ENCODE assay signal across 27 cellular contexts in genomic region chr6:89087881-89088280, GRCh38. TPM values are rescaled to one million over a fixed set of nuclear protein-coding genes. Genes with fewer than 3 reads are reported as not detected.
DNase-seq lines count a peak whose midpoint lies in the region; ATAC-seq and TF ChIP-seq lines count a peak whose summit lies in the region.
"Had no signal": no experiment of that assay in that cellular context is flagged by ENCODE, and none has a peak within 500 bp of the region (broad histone marks: within the 10 kb centered on the region; RNA-seq: fewer than 3 reads in every experiment).

No MANE protein-coding gene starts in this region.

- no peak overlapping the region for H3K4me3 Mint-ChIP-seq in central memory CD8-positive, alpha-beta T cell
- peak overlapping the region; percentile 2 for H3K4me3 Mint-ChIP-seq in natural killer cell
- H3K4me3 Mint-ChIP-seq in activated CD8-positive, alpha-beta T cell treated with anti-CD3 and anti-CD28 coated beads for 36 hours = no peak overlapping the region
- H3K4me3 Mint-ChIP-seq: H9 had no signal

- H3K27me3 ChIP-seq in liver (ENCODE audit: control insufficient read depth in 4 of 4, insufficient read depth in 4 of 4, low read length in 3 of 4) (no peaks in the 10 kb centered on the region), right lobe of liver (no peaks in the 10 kb centered on the region)
- H3K27me3 ChIP-seq: BLaER1 treated with 17β-estradiol and CSF1 and Interleukin-3, amounts not matched to agents 10 nM and 100 nM; hepatocyte; Peyer's patch; SJSA1 had no signal

- no peak overlapping the region for H3K4me3 ChIP-seq in liver (ENCODE audit: low read depth in 1 of 3, low read length in 3 of 3)
- H3K4me3 ChIP-seq in right lobe of liver = no peak overlapping the region
- H3K4me3 ChIP-seq: BLaER1 treated with 17β-estradiol and CSF1 and Interleukin-3, amounts not matched to agents 10 nM and 100 nM; hepatocyte; left ventricle myocardium inferior; Peyer's patch; SJSA1 had no signal

- ATAC-seq in right lobe of liver = no peak
- no peak for ATAC-seq in central memory CD8-positive, alpha-beta T cell (replicated peaks; ENCODE audit: extremely low read depth, poor library complexity, severe bottlenecking)
- no peak for ATAC-seq in natural killer cell
- ATAC-seq in activated CD8-positive, alpha-beta T cell treated with anti-CD3 and anti-CD28 coated beads for 36 hours = no peak
- ATAC-seq in GM19467 (IDR thresholded peaks at IDR 0.05; ENCODE audit: unreplicated experiment) = no peak
- ATAC-seq in HG03571 (IDR thresholded peaks at IDR 0.05; ENCODE audit: unreplicated experiment) = no peak

- H3K27ac ChIP-seq in liver (ENCODE audit: low read depth in 1 of 2, low read length in 2 of 2) = peak overlapping the region; percentile 43 to 44
- no peak overlapping the region for H3K27ac ChIP-seq in right lobe of liver
- H3K27ac ChIP-seq: BLaER1 treated with 17β-estradiol and CSF1 and Interleukin-3, amounts not matched to agents 10 nM and 100 nM; hepatocyte; left ventricle myocardium inferior; Peyer's patch; SJSA1 had no signal

- H3K36me3 Mint-ChIP-seq in central memory CD8-positive, alpha-beta T cell (ENCODE audit: insufficient read depth) = peaks cover 44% of the 10 kb centered on the region
- H3K36me3 Mint-ChIP-seq in natural killer cell = peaks cover 16% of the 10 kb centered on the region
- H3K36me3 Mint-ChIP-seq in activated CD8-positive, alpha-beta T cell treated with anti-CD3 and anti-CD28 coated beads for 36 hours (ENCODE audit: low read depth) = peaks cover 34% of the 10 kb centered on the region

- peaks cover 64% of the 10 kb centered on the region for H3K4me1 Mint-ChIP-seq in central memory CD8-positive, alpha-beta T cell
- peaks cover 66 to 68% of the 10 kb centered on the region in 2 donors for H3K4me1 Mint-ChIP-seq in natural killer cell
- peaks cover 49% of the 10 kb centered on the region for H3K4me1 Mint-ChIP-seq in activated CD8-positive, alpha-beta T cell treated with anti-CD3 and anti-CD28 coated beads for 36 hours (ENCODE audit: low read depth)

- TF ChIP-seq RAD21 in liver (IDR thresholded peaks at IDR 0.05) = no peak

- TF ChIP-seq CTCF in liver (IDR thresholded peaks at IDR 0.05; ENCODE audit: low read depth, low read length, missing input control) (no peak), right lobe of liver (IDR thresholded peaks at IDR 0.05) (no peak), natural killer cell (IDR thresholded peaks at IDR 0.05) (no peak)
- TF ChIP-seq CTCF in activated CD8-positive, alpha-beta T cell treated with anti-CD3 and anti-CD28 coated beads for 36 hours (IDR thresholded peaks at IDR 0.05) = no peak

- POLR2A ChIA-PET in activated CD8-positive, alpha-beta T cell treated with anti-CD3 and anti-CD28 coated beads for 36 hours (lab: Charles Lee) = no interaction called here

- no peak for DNase-seq in right lobe of liver
- DNase-seq in central memory CD8-positive, alpha-beta T cell (ENCODE audit: low spot score in 2 of 2) = no peak
- no peak for DNase-seq in natural killer cell
- no peak for DNase-seq in GOT3 (lab: John Stamatoyannopoulos, UW)
- no peak for DNase-seq in activated CD8-positive, alpha-beta T cell treated with anti-CD3 and anti-CD28 coated beads for 36 hours
- DNase-seq: ACHN; activated CD4-positive, alpha-beta T cell treated with anti-CD3 and anti-CD28 coated beads, Interleukin-2, amount 50 U/mL, for 1 hour; activated CD8-positive, alpha-beta memory T cell treated with anti-CD3 and anti-CD28 coated beads, Interleukin-2, amount 50 U/mL, for 48 hours; activated gamma-delta T cell treated with Interleukin-2 at 50 U/mL for 16 hours; aorta; foreskin fibroblast; H9; left ventricle myocardium inferior; NCI-H1417; NCI-H2081 treated with DMSO at 0.1 percent for 48 hours; NCI-H446; nucleus accumbens; Peyer's patch; stimulated activated CD4-positive, alpha-beta T cell treated with anti-CD3 and anti-CD28 coated beads, Interleukin-12 subunit alpha, Interleukin-12 subunit beta, amount 100 ng/mL, for 4 hours; T-helper 2 cell; trophoblast cell had no signal

- peak overlapping the region; percentile 52 for H3K27ac Mint-ChIP-seq in central memory CD8-positive, alpha-beta T cell (ENCODE audit: low read depth)
- H3K27ac Mint-ChIP-seq in natural killer cell = peak overlapping the region; percentile 99
- H3K27ac Mint-ChIP-seq in activated CD8-positive, alpha-beta T cell treated with anti-CD3 and anti-CD28 coated beads for 36 hours = no peak overlapping the region

- H3K27me3 Mint-ChIP-seq in central memory CD8-positive, alpha-beta T cell = no peaks in the 10 kb centered on the region
- H3K27me3 Mint-ChIP-seq in natural killer cell (ENCODE audit: low read depth in 2 of 2) = no peaks in the 10 kb centered on the region
- H3K27me3 Mint-ChIP-seq in activated CD8-positive, alpha-beta T cell treated with anti-CD3 and anti-CD28 coated beads for 36 hours = no peaks in the 10 kb centered on the region

- H3K9me3 ChIP-seq in liver (ENCODE audit: control insufficient read depth in 4 of 4, low read length in 3 of 4) (no peaks in the 10 kb centered on the region), right lobe of liver (no peaks in the 10 kb centered on the region)
- H3K9me3 ChIP-seq: BLaER1 treated with 17β-estradiol and CSF1 and Interleukin-3, amounts not matched to agents 10 nM and 100 nM; left ventricle myocardium inferior; Peyer's patch; SJSA1 had no signal

- CTCF ChIA-PET in activated CD8-positive, alpha-beta T cell treated with anti-CD3 and anti-CD28 coated beads for 36 hours (lab: Charles Lee) = interaction anchor here (1.2 kb wide), 2 partner anchors 16 to 31 kb away, joined by 3 read pairs; no protein-coding TSS in a partner anchor

- intact Hi-C loops in right lobe of liver (cut with DNase I) (no loop called here), natural killer cell (cut with micrococcal nuclease) (loop anchor here (10.0 kb wide), 1 partner anchor 1683 kb away; the partner anchor contains the start of gene CFAP206)
- intact Hi-C loops in activated CD8-positive, alpha-beta T cell treated with anti-CD3 and anti-CD28 coated beads for 36 hours (cut with micrococcal nuclease) = loop anchor here (10.0 kb wide), 1 partner anchor 267 kb away; the partner anchor contains the start of gene UBE2J1

- 58% methylated on average over 1 of the region's 1 CpG for WGBS in liver
- 22% methylated on average over 1 of the region's 1 CpG for WGBS in right lobe of liver (ENCODE audit: insufficient coverage, low coverage, low lambda C conversion rate, missing lambda C conversion rate)

- H3K9me3 Mint-ChIP-seq in central memory CD8-positive, alpha-beta T cell = no peaks in the 10 kb centered on the region
- no peaks in the 10 kb centered on the region for H3K9me3 Mint-ChIP-seq in natural killer cell
- no peaks in the 10 kb centered on the region for H3K9me3 Mint-ChIP-seq in activated CD8-positive, alpha-beta T cell treated with anti-CD3 and anti-CD28 coated beads for 36 hours
- H3K9me3 Mint-ChIP-seq: H9 had no signal

- no peak overlapping the region for H3K9ac ChIP-seq in liver (ENCODE audit: low read depth in 1 of 2, low read length in 2 of 2)
- H3K9ac ChIP-seq: BLaER1 treated with 17β-estradiol and CSF1 and Interleukin-3, amounts not matched to agents 10 nM and 100 nM had no signal

- H3K4me1 ChIP-seq in liver (ENCODE audit: control insufficient read depth in 4 of 4, insufficient read depth in 4 of 4, low read length in 3 of 4) = peaks cover 0 to 14% (median 1%) of the 10 kb centered on the region in 4 donors
- peaks cover 0 to 16% (median 0%) of the 10 kb centered on the region in 4 donors for H3K4me1 ChIP-seq in right lobe of liver

- H3K36me3 ChIP-seq in liver (ENCODE audit: control insufficient read depth in 4 of 4, insufficient read depth in 3 of 4, low read depth in 1 of 4, low read length in 3 of 4) (peaks cover 0 to 20% (median 15%) of the 10 kb centered on the region in 4 donors), right lobe of liver (peaks cover 5 to 26% (median 13%) of the 10 kb centered on the region in 4 donors)

- TF ChIP-seq POLR2A in right lobe of liver (IDR thresholded peaks at IDR 0.05) = no peak

TF ChIP-seq in liver, 16 proteins besides CTCF, POLR2A, EP300 and RAD21:
- TF ChIP-seq HNF4G (IDR thresholded peaks at IDR 0.05) (no peak), MAX (IDR thresholded peaks at IDR 0.05) (no peak), TAF1 (conservative IDR thresholded peaks at IDR 0.05) (no peak), NR2F2 (IDR thresholded peaks at IDR 0.05) (no peak), SP1 (IDR thresholded peaks at IDR 0.05) (no peak), FOXA2 (IDR thresholded peaks at IDR 0.05) (no peak), HNF4A (conservative IDR thresholded peaks at IDR 0.05) (no peak)
TF ChIP-seq in liver: peak in this region for 0.

RNA-seq across cellular contexts. Expression of gene PNRC1, which starts 7.3 kb away (rescaled TPM):
- total RNA-seq in liver = 10 to 100 TPM; 40.9 to 71.4 TPM
- 10 to 100 TPM; 27.4 to 66.4 TPM for polyA plus RNA-seq in liver
- 100 to 1,000 TPM in 3 of 6 experiments, 10 to 100 TPM in 3; 55.4 to 182 (median 105) TPM for total RNA-seq in right lobe of liver
- total RNA-seq in natural killer cell = 100 to 1,000 TPM; 695 to 970 (median 712) TPM
- 100 to 1,000 TPM; 157 to 162 TPM for total RNA-seq in activated CD8-positive, alpha-beta T cell treated with anti-CD3 and anti-CD28 coated beads for 36 hours

RNA-seq across cellular contexts. Expression of gene SRSF12, which starts 30.0 kb away (rescaled TPM):
- total RNA-seq in liver (1 to 10 TPM in 1 of 2 donors, under 1 TPM in 1; 0.17 to 1.0 TPM), right lobe of liver (under 1 TPM in 4 of 6 experiments, not detected in 2; 0.22 to 0.78 (median 0.40) TPM), natural killer cell (under 1 TPM; 0.07 to 0.45 (median 0.45) TPM)
- under 1 TPM; 0.22 to 0.56 TPM for polyA plus RNA-seq in liver
- 1 to 10 TPM in 1 of 2 experiments, under 1 TPM in 1; 0.83 to 1.1 TPM for total RNA-seq in activated CD8-positive, alpha-beta T cell treated with anti-CD3 and anti-CD28 coated beads for 36 hours
- total RNA-seq: left ventricle myocardium inferior, Peyer's patch had no signal

RNA-seq across cellular contexts. Expression of gene PM20D2, which starts 58.0 kb away (rescaled TPM):
- total RNA-seq in liver = 10 to 100 TPM in 1 of 2 donors, 1 to 10 TPM in 1; 6.4 to 12.4 TPM
- 1 to 10 TPM; 1.7 to 2.5 TPM for polyA plus RNA-seq in liver
- total RNA-seq in right lobe of liver = 1 to 10 TPM; 2.4 to 6.1 (median 4.5) TPM
- total RNA-seq in natural killer cell = 1 to 10 TPM; 4.0 to 6.1 (median 4.9) TPM
- total RNA-seq in activated CD8-positive, alpha-beta T cell treated with anti-CD3 and anti-CD28 coated beads for 36 hours = 10 to 100 TPM; 25.4 to 26.0 TPM

Comparison
In these comparisons a context has a peak if more than half of its experiments do, and no peak if none do; other contexts are left out.
1. H3K27ac ChIP-seq: peak in liver (2 of 2); none in right lobe of liver (0 of 3).
2. intact Hi-C loops: an anchor here in natural killer cell (10.0 kb wide) and activated CD8-positive, alpha-beta T cell treated with anti-CD3 and anti-CD28 coated beads for 36 hours (10.0 kb wide); none called in right lobe of liver.